ENCODE assay signal across 8 cellular contexts in genomic region chr9:129111143-129111761, GRCh38. TPM values are rescaled to one million over a fixed set of nuclear protein-coding genes. Genes with fewer than 3 reads are reported as not detected.
DNase-seq lines count a peak whose midpoint lies in the region; ATAC-seq, FAIRE-seq and TF ChIP-seq lines count a peak whose summit lies in the region.

PTPA (plus strand) TSS chr9:129111415; CDS start chr9:129111601, 186 bp downstream.

- in situ Hi-C loops in GM13976 (cut with MboI; ENCODE audit: low sequenced_read_pairs, unreplicated experiment): no loop called here

- H3K27me3 Mint-ChIP-seq in astrocyte (ENCODE audit: low read depth, unreplicated experiment): peaks cover 3% of the 10 kb centered on the region

- H3K27ac ChIP-seq in astrocyte (ENCODE audit: low read depth, low read length) (peak within 1 kb of the TSS; percentile 92), hepatocyte (peak within 1 kb of the TSS; percentile 99)

- WGBS in hepatocyte (ENCODE audit: low lambda C conversion rate, missing lambda C conversion rate): under 1% methylated on average over 62 of the region's 66 CpGs

- H3K27ac Mint-ChIP-seq in astrocyte (ENCODE audit: unreplicated experiment): peak within 1 kb of the TSS; percentile 75

- H3K4me2 ChIP-seq in astrocyte (ENCODE audit: low read length) (peak within 1 kb of the TSS; percentile 100), hepatocyte (peak within 1 kb of the TSS; percentile 99)

- no peaks in the 10 kb centered on the region for H3K9me2 ChIP-seq in hepatocyte (replicated peaks; ENCODE audit: insufficient read depth)

- peaks cover 15% of the 10 kb centered on the region for H3K4me1 ChIP-seq in astrocyte (ENCODE audit: insufficient read depth, low read length)
- peaks cover 18% of the 10 kb centered on the region for H3K4me1 ChIP-seq in hepatocyte (ENCODE audit: insufficient read depth)

- H3K9me3 ChIP-seq in astrocyte (ENCODE audit: insufficient read depth, low read depth, low read length) (no peaks in the 10 kb centered on the region), hepatocyte (ENCODE audit: low read depth) (no peaks in the 10 kb centered on the region)

- no peak for FAIRE-seq in astrocyte (lab: Jason Lieb, UNC)

- H3K79me2 ChIP-seq in astrocyte (ENCODE audit: insufficient read depth, low read length) (peaks cover 55% of the 10 kb centered on the region), hepatocyte (peaks cover 50% of the 10 kb centered on the region)

- intact Hi-C loops in sciatic nerve (cut with DNase I): no loop called here

- H3K27me3 ChIP-seq in astrocyte (ENCODE audit: insufficient read depth, low read length) (no peaks in the 10 kb centered on the region), hepatocyte (no peaks in the 10 kb centered on the region)

- H4K20me1 ChIP-seq in astrocyte (ENCODE audit: insufficient read depth, low read length) (peaks cover 40% of the 10 kb centered on the region), hepatocyte (ENCODE audit: insufficient read depth, poor library complexity, severe bottlenecking) (peaks cover 7% of the 10 kb centered on the region)

- peak within 1 kb of the TSS; percentile 95 for H3K4me3 Mint-ChIP-seq in astrocyte (ENCODE audit: unreplicated experiment)

- H3K4me1 Mint-ChIP-seq in astrocyte (ENCODE audit: low read depth, unreplicated experiment): peaks cover 2% of the 10 kb centered on the region

- peak within 1 kb of the TSS; percentile 89 for H3K9ac ChIP-seq in astrocyte (ENCODE audit: low read length)

- H3K36me3 ChIP-seq in astrocyte (ENCODE audit: insufficient read depth, low read length): peaks cover 3% of the 10 kb centered on the region
- no peaks in the 10 kb centered on the region for H3K36me3 ChIP-seq in hepatocyte (replicated peaks; ENCODE audit: insufficient read depth, low read depth)

- peak; percentile 76 for ATAC-seq in HG02852 (IDR thresholded peaks at IDR 0.05; ENCODE audit: unreplicated experiment)
- ATAC-seq in sciatic nerve: peak; percentile 87

- DNase-seq in GM13976 (ENCODE audit: low spot score): peak; percentile 96
- DNase-seq in NCI-H1930 (lab: John Stamatoyannopoulos, UW): peak; percentile 58 to 94
- DNase-seq in T-helper 9 cell: peak; percentile 76
- peak; percentile 51 for DNase-seq in astrocyte (ENCODE audit: low read depth)
- peak; percentile 98 for DNase-seq in hepatocyte (ENCODE audit: low spot score)
- peak; percentile 91 for DNase-seq in sciatic nerve (ENCODE audit: low spot score)
- no peak for DNase-seq in cortex of kidney (lab: John Stamatoyannopoulos, UW)

- peaks cover 7% of the 10 kb centered on the region for H3K36me3 Mint-ChIP-seq in astrocyte (ENCODE audit: low read depth, unreplicated experiment)

- TF ChIP-seq CTCF in GM13976 (IDR thresholded peaks at IDR 0.05; ENCODE audit: borderline replicate concordance, control extremely low read depth, extremely low read depth, insufficient read depth, missing control alignments) (no peak), astrocyte (IDR thresholded peaks at IDR 0.05; ENCODE audit: insufficient read depth, low read depth, low read length) (no peak), hepatocyte (IDR thresholded peaks at IDR 0.05; ENCODE audit: poor library complexity) (no peak)

- H3K4me3 ChIP-seq in astrocyte (ENCODE audit: insufficient read depth, low read depth, low read length): peak within 1 kb of the TSS; percentile 90
- H3K4me3 ChIP-seq in hepatocyte: peak within 1 kb of the TSS; percentile 92

- H3K9me3 Mint-ChIP-seq in astrocyte (ENCODE audit: unreplicated experiment): no peaks in the 10 kb centered on the region

- peak within 1 kb of the TSS; percentile 95 for H2AFZ ChIP-seq in astrocyte (ENCODE audit: low read depth, low read length)
- peak within 1 kb of the TSS; percentile 97 for H2AFZ ChIP-seq in hepatocyte

RNA-seq across cellular contexts. Expression of gene PTPA, which starts in this region (rescaled TPM):
- total RNA-seq in astrocyte: 122 and 134 TPM in 2 replicates
- 72.3 and 72.4 TPM in 2 replicates for total RNA-seq in hepatocyte
- 55.3 and 60.9 TPM in 2 replicates for polyA plus RNA-seq in hepatocyte
- 78.2 TPM for total RNA-seq in sciatic nerve
